Comparison of ENCODE assay signal across 8 cellular contexts in the genomic region with DNA sequence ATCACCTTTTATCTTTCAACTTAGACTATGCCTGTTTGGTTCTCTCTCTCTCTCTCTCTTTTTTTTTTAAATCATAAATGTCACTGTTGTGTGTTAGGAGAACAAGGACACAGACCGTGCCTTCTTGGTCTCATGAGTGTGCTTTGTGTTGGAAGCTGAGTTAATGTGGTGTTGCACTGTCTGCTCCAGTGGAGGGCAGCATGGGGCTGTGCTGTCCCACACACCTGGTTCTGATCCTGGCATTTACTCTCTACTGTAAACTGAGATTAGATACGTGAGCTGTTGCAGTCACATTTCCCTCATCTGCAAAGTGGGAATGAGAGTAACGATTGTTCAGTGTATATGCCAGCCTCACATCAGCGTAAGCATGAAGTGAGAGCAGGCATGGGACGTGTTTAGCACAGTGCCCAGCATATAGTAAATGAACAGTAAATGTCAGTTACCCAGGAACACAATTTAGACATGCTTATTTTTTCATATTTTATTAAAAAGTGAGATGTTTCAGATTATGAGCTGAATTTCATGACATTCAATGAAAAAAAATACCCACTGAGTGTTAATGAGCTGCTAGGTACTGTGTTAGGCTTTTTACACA.
DNase-seq lines count a peak whose midpoint lies in the region; ATAC-seq, FAIRE-seq and TF ChIP-seq lines count a peak whose summit lies in the region.

No MANE protein-coding gene starts in this region.

- H3K9me3 Mint-ChIP-seq in endothelial cell (ENCODE audit: unreplicated experiment): no peaks in the 10 kb centered on the region

- peaks cover 7% of the 10 kb centered on the region for H3K4me1 Mint-ChIP-seq in endothelial cell (ENCODE audit: unreplicated experiment)

- ATAC-seq in pancreas (peak; percentile 56 to 99 (median 94)), HG02759 (IDR thresholded peaks at IDR 0.05; ENCODE audit: unreplicated experiment) (no peak), HG03280 (IDR thresholded peaks at IDR 0.05; ENCODE audit: unreplicated experiment) (no peak), GM21360 (IDR thresholded peaks at IDR 0.05; ENCODE audit: unreplicated experiment) (no peak)

- H3K27me3 Mint-ChIP-seq in endothelial cell (ENCODE audit: unreplicated experiment): peaks cover 4% of the 10 kb centered on the region

- DNase-seq in AG04450 (ENCODE audit: low read depth, low spot score) (peak; percentile 21), NCI-H82 treated with DMSO at 0.1 percent for 48 hours (lab: John Stamatoyannopoulos, UW; ENCODE audit: unreplicated experiment) (peak; percentile 39), endothelial cell (ENCODE audit: low spot score) (peak; percentile 53), pancreas (peak in 3 of 6 donors; percentile 18 to 58 (median 35))

- POLR2A ChIA-PET in AG04450 (lab: Yijun Ruan, JAX): no interaction called here

- H3K27me3 ChIP-seq in AG04450 (ENCODE audit: control insufficient read depth, insufficient read depth, low read length) (no peaks in the 10 kb centered on the region), pancreas (no peaks in the 10 kb centered on the region)

- no peaks in the 10 kb centered on the region for H3K36me3 ChIP-seq in pancreas

- no peak overlapping the region for H3K27ac ChIP-seq in AG04450 (ENCODE audit: low read depth, low read length)
- no peak overlapping the region for H3K27ac ChIP-seq in pancreas

- H3K9me3 ChIP-seq in AG04450 (ENCODE audit: control insufficient read depth, insufficient read depth, low read length): no peaks in the 10 kb centered on the region
- no peaks in the 10 kb centered on the region for H3K9me3 ChIP-seq in pancreas

- TF ChIP-seq CTCF in AG04450 (IDR thresholded peaks at IDR 0.05; ENCODE audit: low read depth, low read length) (peak; percentile 78), GM12872 (IDR thresholded peaks at IDR 0.05; ENCODE audit: insufficient read depth, low read depth, low read length) (peak; percentile 67), endothelial cell (IDR thresholded peaks at IDR 0.05; ENCODE audit: unreplicated experiment) (no peak), pancreas (IDR thresholded peaks at IDR 0.05) (peak in 3 of 4 donors; percentile 30 to 32 (median 31))

- H3K4me3 Mint-ChIP-seq in endothelial cell (ENCODE audit: unreplicated experiment): no peak overlapping the region

- H3K27ac Mint-ChIP-seq in endothelial cell (ENCODE audit: unreplicated experiment): no peak overlapping the region

- CTCF ChIA-PET in AG04450 (lab: Charles Lee): interaction anchor here (0.5 to 2.8 kb wide), 18 partner anchors 9 to 1124 kb away, joined by 3 to 37 read pairs (median 4); no protein-coding TSS in a partner anchor

- intact Hi-C loops in pancreas (cut with DNase I): no loop called here

- FAIRE-seq in pancreas (lab: Jason Lieb, UNC): no peak

- H3K36me3 Mint-ChIP-seq in endothelial cell (ENCODE audit: low read depth, unreplicated experiment): peaks cover 7% of the 10 kb centered on the region

- H3K4me3 ChIP-seq in AG04450 (ENCODE audit: low read depth, low read length) (no peak overlapping the region), pancreas (no peak overlapping the region)

- 44 to 63% methylated on average over 5 of the region's 5 CpGs for WGBS in pancreas, 2 donors

- no peaks in the 10 kb centered on the region for H3K4me1 ChIP-seq in pancreas

Comparison
In these comparisons a context has a peak if more than half of its experiments do, and no peak if none do; other contexts are left out.
1. ATAC-seq: peak in pancreas (4 of 4); none in HG02759 (single experiment), HG03280 (single experiment) and GM21360 (single experiment).